In the genomic region with DNA sequence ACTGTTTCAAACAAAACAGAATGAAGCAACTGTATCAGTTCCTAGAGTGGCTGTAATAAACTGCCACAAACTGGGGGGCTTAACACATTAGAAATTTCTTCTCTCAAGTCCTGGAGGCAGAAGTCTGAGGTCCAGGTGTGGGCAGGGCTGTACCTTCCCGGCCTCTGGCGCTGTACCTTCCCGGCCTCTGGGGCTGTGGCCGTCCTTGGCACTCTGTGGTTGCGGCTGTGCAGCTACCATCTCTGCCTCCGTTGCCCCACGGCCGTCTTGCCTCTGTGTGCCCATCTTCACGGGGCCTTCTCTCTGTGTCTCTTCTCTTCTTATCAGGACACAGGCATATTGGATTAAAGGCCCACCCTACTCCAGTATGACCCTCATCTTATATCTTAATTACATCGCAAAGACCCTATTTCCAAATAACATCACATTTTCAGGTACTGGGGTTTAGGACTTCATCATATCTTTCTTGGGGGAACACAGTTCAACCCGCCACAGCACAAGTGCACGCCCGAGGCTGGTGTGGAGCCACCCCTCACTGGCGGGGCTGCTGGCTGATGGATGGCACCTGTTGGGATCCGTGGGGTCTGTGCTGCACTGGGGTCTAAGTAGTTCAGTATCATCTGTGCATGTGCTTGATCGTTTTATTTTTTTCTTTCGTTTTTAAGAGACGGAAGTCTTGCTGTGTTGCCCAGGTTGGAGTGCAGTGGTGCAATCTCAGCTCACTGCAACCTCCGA, we compare ENCODE assay signal across 19 cellular contexts.
DNase-seq lines count a peak whose midpoint lies in the region; ATAC-seq, FAIRE-seq and TF ChIP-seq lines count a peak whose summit lies in the region.
"Had no signal": no experiment of that assay in that cellular context is flagged by ENCODE, and none has a peak within 500 bp of the region (broad histone marks: within the 10 kb centered on the region; RNA-seq: fewer than 3 reads in every experiment).

No MANE protein-coding gene starts in this region.

- TF ChIP-seq EP300 in K562 (IDR thresholded peaks at IDR 0.05; ENCODE audit: low read length): no peak

- H3K27me3 Mint-ChIP-seq in nephron progenitor cell (ENCODE audit: low read depth, poor library complexity) (no peaks in the 10 kb centered on the region), type B pancreatic cell (no peaks in the 10 kb centered on the region)

- POLR2A ChIA-PET in Panc1 (lab: Charles Lee): no interaction called here
- POLR2A ChIA-PET in K562 (lab: Yijun Ruan, JAX): no interaction called here

- no peak overlapping the region for H3K9ac ChIP-seq in K562 (ENCODE audit: insufficient read depth in 1 of 2, low read depth in 2 of 2, low read length in 2 of 2)

- H3K27ac ChIP-seq in Panc1 (ENCODE audit: low read length) (no peak overlapping the region), K562 (ENCODE audit: extremely low read depth, low read depth, low read length) (no peak overlapping the region)
- H3K27ac ChIP-seq: A549 had no signal

- H3K27ac Mint-ChIP-seq in nephron progenitor cell (peak overlapping the region; percentile 68), type B pancreatic cell (no peak overlapping the region)
- H3K27ac Mint-ChIP-seq: CD14-positive monocyte; CD8-positive, alpha-beta T cell; HFFc6 had no signal

- H3K27me3 ChIP-seq in Panc1 (ENCODE audit: control insufficient read depth, insufficient read depth, low read length) (no peaks in the 10 kb centered on the region), K562 (ENCODE audit: control insufficient read depth in 2 of 2, insufficient read depth in 2 of 2, low read length in 2 of 2) (peaks cover 17 to 42% of the 10 kb centered on the region in 2 experiments)

- ATAC-seq in Panc1 (peak; percentile 53; the same call in 1 of the 2 replicates), K562 (peak; percentile 56), GM21576 (IDR thresholded peaks at IDR 0.05; ENCODE audit: unreplicated experiment) (no peak)
- ATAC-seq: CD8-positive, alpha-beta T cell; HepG2 had no signal

- H3K9me3 Mint-ChIP-seq in nephron progenitor cell: peaks cover 18% of the 10 kb centered on the region
- H3K9me3 Mint-ChIP-seq in type B pancreatic cell: no peaks in the 10 kb centered on the region

- no peak overlapping the region for H3K4me2 ChIP-seq in K562 (ENCODE audit: insufficient read depth, low read length)
- H3K4me2 ChIP-seq: A549 had no signal

- H4K20me1 ChIP-seq in K562 (replicated peaks; ENCODE audit: control insufficient read depth, insufficient read depth, low read length): no peaks in the 10 kb centered on the region; the same call in 1 of the 2 replicates

- H2AFZ ChIP-seq in K562 (ENCODE audit: low read depth, low read length): no peak overlapping the region

- CTCF ChIA-PET in Panc1 (lab: Charles Lee) (no interaction called here), K562 (lab: Yijun Ruan, JAX; ENCODE audit: low intra/inter-chr PET ratio) (no interaction called here)

- H3K4me1 ChIP-seq in Panc1 (ENCODE audit: control insufficient read depth, insufficient read depth, low read length) (no peaks in the 10 kb centered on the region), K562 (replicated peaks in 1 of 2; ENCODE audit: control insufficient read depth in 2 of 2, insufficient read depth in 2 of 2, low read length in 2 of 2) (peaks cover 0 to 3% of the 10 kb centered on the region in 2 experiments; a peak in 2 of 5 replicates)
- H3K4me1 ChIP-seq: A549 had no signal

- H3K9me1 ChIP-seq in K562 (ENCODE audit: control insufficient read depth, insufficient read depth, low read length): no peaks in the 10 kb centered on the region

- H3K4me1 Mint-ChIP-seq in nephron progenitor cell (peaks cover 10% of the 10 kb centered on the region), type B pancreatic cell (ENCODE audit: unreplicated experiment) (no peaks in the 10 kb centered on the region)
- H3K4me1 Mint-ChIP-seq: CD14-positive monocyte had no signal

- H3K9me3 ChIP-seq in Panc1 (ENCODE audit: control insufficient read depth, insufficient read depth, low read depth, low read length) (no peaks in the 10 kb centered on the region), K562 (replicated peaks; ENCODE audit: control insufficient read depth, insufficient read depth, low read depth, low read length) (no peaks in the 10 kb centered on the region)
- H3K9me3 ChIP-seq: A549 had no signal

- in situ Hi-C loops in Panc1 (cut with HindIII; ENCODE audit: low pct_unique_long_range_greater_than_20kb, low sequenced_read_pairs): no loop called here
- in situ Hi-C loops in K562 (cut with MboI): no loop called here

- TF ChIP-seq POLR2A in K562 (conservative IDR thresholded peaks at IDR 0.05): no peak

- H3K4me3 Mint-ChIP-seq in nephron progenitor cell (no peak overlapping the region), type B pancreatic cell (no peak overlapping the region)
- H3K4me3 Mint-ChIP-seq: CD14-positive monocyte; CD8-positive, alpha-beta T cell; HFFc6 had no signal

- no peak for DNase-seq in Panc1 (ENCODE audit: low read depth, low spot score)
- DNase-seq in K562 (ENCODE audit: extremely low read depth in 1 of 4, low spot score in 3 of 4): no peak
- no peak for DNase-seq in nephron progenitor cell
- DNase-seq in type B pancreatic cell (ENCODE audit: extremely low spot score, unreplicated experiment): peak; percentile 47
- DNase-seq in NCI-H82 treated with DMSO at 0.1 percent for 48 hours (lab: John Stamatoyannopoulos, UW; ENCODE audit: unreplicated experiment): no peak
- DNase-seq in hepatic stellate cell (ENCODE audit: low spot score): no peak
- DNase-seq: CD8-positive, alpha-beta T cell; COR-L47; DND-41; GDM1; HCEC 1CT; HFFc6 had no signal

- H3K4me3 ChIP-seq in Panc1 (ENCODE audit: low read depth in 2 of 2, low read length in 2 of 2) (no peak overlapping the region), K562 (no peak overlapping the region)
- H3K4me3 ChIP-seq: A549 had no signal

- intact Hi-C loops in Panc1 (cut with micrococcal nuclease; ENCODE audit: unreplicated experiment): no loop called here
- intact Hi-C loops in K562 (cut with micrococcal nuclease): no loop called here

- no peak for TF ChIP-seq RAD21 in K562 (CRISPR knock-in tag; conservative IDR thresholded peaks at IDR 0.05 in 1 of 2, IDR thresholded peaks at IDR 0.05 in 1 of 2)

- H3K36me3 ChIP-seq in Panc1 (ENCODE audit: control insufficient read depth, insufficient read depth, low read length): no peaks in the 10 kb centered on the region
- no peaks in the 10 kb centered on the region for H3K36me3 ChIP-seq in K562 (ENCODE audit: control insufficient read depth, insufficient read depth, low read length)

- FAIRE-seq in K562 (lab: Jason Lieb, UNC): no peak
- FAIRE-seq: A549, GM19239, H1, HepG2, HTR-8/SVneo had no signal

- WGBS in K562 (ENCODE audit: insufficient coverage, low coverage, missing lambda C conversion rate): 3% methylated on average over 19 of the region's 19 CpGs

- H3K36me3 Mint-ChIP-seq in nephron progenitor cell (ENCODE audit: low read depth): peaks cover 11% of the 10 kb centered on the region
- H3K36me3 Mint-ChIP-seq in type B pancreatic cell: no peaks in the 10 kb centered on the region
- H3K36me3 Mint-ChIP-seq: CD14-positive monocyte had no signal

- H3K79me2 ChIP-seq in K562 (ENCODE audit: control insufficient read depth, insufficient read depth, low read length): no peaks in the 10 kb centered on the region

- BruUV-seq in Panc1 (replicated peaks; lab: Mats Ljungman, UMichigan) (no TSS peak), K562 (replicated peaks; lab: Mats Ljungman, UMichigan) (no TSS peak)

- TF ChIP-seq CTCF in Panc1 (IDR thresholded peaks at IDR 0.05): no peak
- TF ChIP-seq CTCF in K562 (IDR thresholded peaks at IDR 0.05 in 2 of 3, conservative IDR thresholded peaks at IDR 0.05 in 1 of 3; ENCODE audit: insufficient read depth in 2 of 3, low read depth in 1 of 3, low read length in 3 of 3): no peak
- TF ChIP-seq CTCF in nephron progenitor cell (IDR thresholded peaks at IDR 0.05): no peak
- TF ChIP-seq CTCF in type B pancreatic cell (conservative IDR thresholded peaks at IDR 0.05): no peak

TF ChIP-seq in K562, 482 proteins besides CTCF, POLR2A, EP300 and RAD21:
- TF ChIP-seq, protein P1, sequence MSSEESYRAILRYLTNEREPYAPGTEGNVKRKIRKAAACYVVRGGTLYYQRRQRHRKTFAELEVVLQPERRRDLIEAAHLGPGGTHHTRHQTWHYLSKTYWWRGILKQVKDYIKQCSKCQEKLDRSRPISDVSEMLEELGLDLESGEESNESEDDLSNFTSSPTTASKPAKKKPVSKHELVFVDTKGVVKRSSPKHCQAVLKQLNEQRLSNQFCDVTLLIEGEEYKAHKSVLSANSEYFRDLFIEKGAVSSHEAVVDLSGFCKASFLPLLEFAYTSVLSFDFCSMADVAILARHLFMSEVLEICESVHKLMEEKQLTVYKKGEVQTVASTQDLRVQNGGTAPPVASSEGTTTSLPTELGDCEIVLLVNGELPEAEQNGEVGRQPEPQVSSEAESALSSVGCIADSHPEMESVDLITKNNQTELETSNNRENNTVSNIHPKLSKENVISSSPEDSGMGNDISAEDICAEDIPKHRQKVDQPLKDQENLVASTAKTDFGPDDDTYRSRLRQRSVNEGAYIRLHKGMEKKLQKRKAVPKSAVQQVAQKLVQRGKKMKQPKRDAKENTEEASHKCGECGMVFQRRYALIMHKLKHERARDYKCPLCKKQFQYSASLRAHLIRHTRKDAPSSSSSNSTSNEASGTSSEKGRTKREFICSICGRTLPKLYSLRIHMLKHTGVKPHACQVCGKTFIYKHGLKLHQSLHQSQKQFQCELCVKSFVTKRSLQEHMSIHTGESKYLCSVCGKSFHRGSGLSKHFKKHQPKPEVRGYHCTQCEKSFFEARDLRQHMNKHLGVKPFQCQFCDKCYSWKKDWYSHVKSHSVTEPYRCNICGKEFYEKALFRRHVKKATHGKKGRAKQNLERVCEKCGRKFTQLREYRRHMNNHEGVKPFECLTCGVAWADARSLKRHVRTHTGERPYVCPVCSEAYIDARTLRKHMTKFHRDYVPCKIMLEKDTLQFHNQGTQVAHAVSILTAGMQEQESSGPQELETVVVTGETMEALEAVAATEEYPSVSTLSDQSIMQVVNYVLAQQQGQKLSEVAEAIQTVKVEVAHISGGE (CRISPR knock-in tag; IDR thresholded peaks at IDR 0.05): no peak
- TF ChIP-seq ZSCAN29 (IDR thresholded peaks at IDR 0.05) (no peak), STAT5A (IDR thresholded peaks at IDR 0.05; ENCODE audit: borderline replicate concordance, low read length) (no peak), PTRF (tag; IDR thresholded peaks at IDR 0.05) (no peak), CBFA2T2 (conservative IDR thresholded peaks at IDR 0.05) (no peak), ZNF780A (CRISPR knock-in tag; IDR thresholded peaks at IDR 0.05) (no peak)
- TF ChIP-seq, protein P2, sequence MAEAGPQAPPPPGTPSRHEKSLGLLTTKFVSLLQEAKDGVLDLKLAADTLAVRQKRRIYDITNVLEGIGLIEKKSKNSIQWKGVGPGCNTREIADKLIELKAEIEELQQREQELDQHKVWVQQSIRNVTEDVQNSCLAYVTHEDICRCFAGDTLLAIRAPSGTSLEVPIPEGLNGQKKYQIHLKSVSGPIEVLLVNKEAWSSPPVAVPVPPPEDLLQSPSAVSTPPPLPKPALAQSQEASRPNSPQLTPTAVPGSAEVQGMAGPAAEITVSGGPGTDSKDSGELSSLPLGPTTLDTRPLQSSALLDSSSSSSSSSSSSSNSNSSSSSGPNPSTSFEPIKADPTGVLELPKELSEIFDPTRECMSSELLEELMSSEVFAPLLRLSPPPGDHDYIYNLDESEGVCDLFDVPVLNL (CRISPR knock-in tag; IDR thresholded peaks at IDR 0.05; ENCODE audit: low read depth): no peak
